Comparison of ENCODE assay signal across 15 cellular contexts in the genomic region with DNA sequence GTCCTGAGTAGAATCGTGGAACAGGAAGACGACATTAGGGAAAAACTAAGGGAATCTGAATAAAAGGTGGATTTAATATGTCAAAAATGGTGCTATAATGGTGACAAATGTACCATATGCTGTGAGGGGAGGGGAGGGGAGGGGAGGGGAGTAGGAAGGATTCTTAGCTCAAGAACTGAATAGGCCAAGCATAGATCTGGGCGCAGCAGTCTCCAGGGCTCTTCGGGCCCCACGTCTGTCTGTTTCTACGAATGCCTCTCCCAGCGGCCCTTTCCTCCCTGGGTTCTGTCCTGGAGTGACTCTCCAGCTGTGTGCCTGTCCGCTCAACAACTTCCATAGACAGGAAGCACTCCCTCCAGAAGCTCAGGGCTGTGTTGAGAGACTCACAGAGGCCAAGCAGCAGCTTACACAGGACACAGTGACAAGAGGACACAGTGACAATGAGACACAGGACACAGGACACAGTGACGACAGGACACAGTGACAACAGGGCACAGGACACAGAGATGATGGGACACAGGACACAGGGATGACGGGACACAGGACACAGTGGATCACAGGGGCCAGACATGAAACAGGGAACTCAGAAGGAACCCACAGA. TPM values are rescaled to one million over a fixed set of nuclear protein-coding genes. Genes with fewer than 3 reads are reported as not detected.
DNase-seq lines count a peak whose midpoint lies in the region; ATAC-seq and TF ChIP-seq lines count a peak whose summit lies in the region.
"Had no signal": no experiment of that assay in that cellular context is flagged by ENCODE, and none has a peak within 500 bp of the region (broad histone marks: within the 10 kb centered on the region; RNA-seq: fewer than 3 reads in every experiment).

No MANE protein-coding gene starts in this region.

- no peak for ATAC-seq in HG03025 (IDR thresholded peaks at IDR 0.05; ENCODE audit: low FRiP score, unreplicated experiment)
- ATAC-seq in SK-N-SH treated with all-trans-retinoic acid at 6 μM for 48 hours = no peak
- ATAC-seq: body of pancreas had no signal

- no peak overlapping the region for H3K4me3 ChIP-seq in rectal smooth muscle tissue (ENCODE audit: low read length)
- H3K4me3 ChIP-seq: body of pancreas had no signal

- peaks cover 35% of the 10 kb centered on the region for H3K4me1 Mint-ChIP-seq in T-helper 1 cell treated with Interleukin-12 subunit alpha and Interleukin-12 subunit beta and Interleukin-4 antibody, amounts not matched to agents 30 μg/mL and 1 μg/mL, for 36 hours (ENCODE audit: low read depth)
- peaks cover 35% of the 10 kb centered on the region for H3K4me1 Mint-ChIP-seq in activated T-helper 2 cell treated with anti-CD3 and anti-CD28 coated beads, Interferon-gamma antibody, Interleukin-2, Interleukin-4, amounts not matched to agents 10 μg/mL and 5 μg/mL and 100 μg/mL, durations not matched to agents 14 hours and 24 hours and 36 hours (ENCODE audit: low read depth)
- H3K4me1 Mint-ChIP-seq in immature natural killer cell = peaks cover 82 to 92% of the 10 kb centered on the region in 2 donors

- no peaks in the 10 kb centered on the region for H3K27me3 Mint-ChIP-seq in T-helper 1 cell treated with Interleukin-12 subunit alpha and Interleukin-12 subunit beta and Interleukin-4 antibody, amounts not matched to agents 30 μg/mL and 1 μg/mL, for 36 hours (ENCODE audit: low read depth)
- H3K27me3 Mint-ChIP-seq in activated T-helper 2 cell treated with anti-CD3 and anti-CD28 coated beads, Interferon-gamma antibody, Interleukin-2, Interleukin-4, amounts not matched to agents 10 μg/mL and 5 μg/mL and 100 μg/mL, durations not matched to agents 14 hours and 24 hours and 36 hours (ENCODE audit: low read depth) = no peaks in the 10 kb centered on the region
- H3K27me3 Mint-ChIP-seq in immature natural killer cell (ENCODE audit: low read depth in 3 of 3) = peaks cover 28 to 44% (median 38%) of the 10 kb centered on the region in 3 donors

- peak overlapping the region; percentile 40 for H3K27ac ChIP-seq in rectal smooth muscle tissue (ENCODE audit: low read depth, low read length)
- H3K27ac ChIP-seq: 22Rv1 had no signal

- DNase-seq in T-helper 1 cell = no peak
- DNase-seq in activated T-helper 2 cell treated with anti-CD3 and anti-CD28 coated beads, Interferon-gamma antibody, Interleukin-2, Interleukin-4, amounts not matched to agents 10 μg/mL and 5 μg/mL and 100 μg/mL, durations not matched to agents 14 hours and 24 hours and 36 hours (ENCODE audit: low spot score) = peak; percentile 7
- no peak for DNase-seq in immature natural killer cell
- no peak for DNase-seq in stimulated activated CD4-positive, alpha-beta T cell treated with anti-CD3 and anti-CD28 coated beads, Interleukin-4, amount 100 ng/mL, for 4 hours
- DNase-seq: activated effector memory CD4-positive, alpha-beta T cell treated with Interleukin-2 at 50 U/mL for 16 hours; NCI-H226; SW 1271 had no signal

- no peak overlapping the region for H3K4me3 Mint-ChIP-seq in T-helper 1 cell treated with Interleukin-12 subunit alpha and Interleukin-12 subunit beta and Interleukin-4 antibody, amounts not matched to agents 30 μg/mL and 1 μg/mL, for 36 hours
- H3K4me3 Mint-ChIP-seq in activated T-helper 2 cell treated with anti-CD3 and anti-CD28 coated beads, Interferon-gamma antibody, Interleukin-2, Interleukin-4, amounts not matched to agents 10 μg/mL and 5 μg/mL and 100 μg/mL, durations not matched to agents 14 hours and 24 hours and 36 hours (ENCODE audit: low read depth) = no peak overlapping the region
- peak overlapping the region in 4 of 5 donors; percentile 16 to 71 (median 42) for H3K4me3 Mint-ChIP-seq in immature natural killer cell
- H3K4me3 Mint-ChIP-seq: neural crest cell had no signal

- H3K27me3 ChIP-seq in rectal smooth muscle tissue (ENCODE audit: control insufficient read depth, insufficient read depth, low read length) = no peaks in the 10 kb centered on the region
- H3K27me3 ChIP-seq: body of pancreas had no signal

- H3K36me3 ChIP-seq in rectal smooth muscle tissue (ENCODE audit: control insufficient read depth, insufficient read depth, low read length) = no peaks in the 10 kb centered on the region

- H3K27ac Mint-ChIP-seq in T-helper 1 cell treated with Interleukin-12 subunit alpha and Interleukin-12 subunit beta and Interleukin-4 antibody, amounts not matched to agents 30 μg/mL and 1 μg/mL, for 36 hours = peak overlapping the region; percentile 49
- no peak overlapping the region for H3K27ac Mint-ChIP-seq in activated T-helper 2 cell treated with anti-CD3 and anti-CD28 coated beads, Interferon-gamma antibody, Interleukin-2, Interleukin-4, amounts not matched to agents 10 μg/mL and 5 μg/mL and 100 μg/mL, durations not matched to agents 14 hours and 24 hours and 36 hours
- H3K27ac Mint-ChIP-seq in immature natural killer cell = peak overlapping the region; percentile 83 to 98 (median 97)

- intact Hi-C loops in activated T-helper 2 cell treated with anti-CD3 and anti-CD28 coated beads, Interferon-gamma antibody, Interleukin-2, Interleukin-4, amounts not matched to agents 10 μg/mL and 5 μg/mL and 100 μg/mL, durations not matched to agents 14 hours and 24 hours and 36 hours (cut with micrococcal nuclease) = no loop called here

- no peaks in the 10 kb centered on the region for H3K36me3 Mint-ChIP-seq in T-helper 1 cell treated with Interleukin-12 subunit alpha and Interleukin-12 subunit beta and Interleukin-4 antibody, amounts not matched to agents 30 μg/mL and 1 μg/mL, for 36 hours (ENCODE audit: low read depth)
- H3K36me3 Mint-ChIP-seq in activated T-helper 2 cell treated with anti-CD3 and anti-CD28 coated beads, Interferon-gamma antibody, Interleukin-2, Interleukin-4, amounts not matched to agents 10 μg/mL and 5 μg/mL and 100 μg/mL, durations not matched to agents 14 hours and 24 hours and 36 hours (ENCODE audit: low read depth) = no peaks in the 10 kb centered on the region
- H3K36me3 Mint-ChIP-seq in immature natural killer cell = peaks cover 0 to 3% (median 3%) of the 10 kb centered on the region in 3 donors

- no peaks in the 10 kb centered on the region for H3K4me1 ChIP-seq in rectal smooth muscle tissue (ENCODE audit: control insufficient read depth, insufficient read depth, low read length)
- H3K4me1 ChIP-seq: body of pancreas, Caco-2 had no signal

- H3K9ac ChIP-seq in rectal smooth muscle tissue (ENCODE audit: low read length) = no peak overlapping the region

- peaks cover 3% of the 10 kb centered on the region for H3K9me3 Mint-ChIP-seq in T-helper 1 cell treated with Interleukin-12 subunit alpha and Interleukin-12 subunit beta and Interleukin-4 antibody, amounts not matched to agents 30 μg/mL and 1 μg/mL, for 36 hours
- H3K9me3 Mint-ChIP-seq in activated T-helper 2 cell treated with anti-CD3 and anti-CD28 coated beads, Interferon-gamma antibody, Interleukin-2, Interleukin-4, amounts not matched to agents 10 μg/mL and 5 μg/mL and 100 μg/mL, durations not matched to agents 14 hours and 24 hours and 36 hours = peaks cover 4% of the 10 kb centered on the region
- H3K9me3 Mint-ChIP-seq in immature natural killer cell = peaks cover 0 to 7% (median 4%) of the 10 kb centered on the region in 6 donors

TF ChIP-seq in SK-N-SH treated with all-trans-retinoic acid at 6 μM for 48 hours, 23 proteins besides CTCF, POLR2A, EP300 and RAD21 (continues in another document):
- no peak for TF ChIP-seq SNAI2 (CRISPR knock-in tag; IDR thresholded peaks at IDR 0.05)
- TF ChIP-seq ZC3H10 (CRISPR knock-in tag; IDR thresholded peaks at IDR 0.05) = no peak
- TF ChIP-seq, protein P1, sequence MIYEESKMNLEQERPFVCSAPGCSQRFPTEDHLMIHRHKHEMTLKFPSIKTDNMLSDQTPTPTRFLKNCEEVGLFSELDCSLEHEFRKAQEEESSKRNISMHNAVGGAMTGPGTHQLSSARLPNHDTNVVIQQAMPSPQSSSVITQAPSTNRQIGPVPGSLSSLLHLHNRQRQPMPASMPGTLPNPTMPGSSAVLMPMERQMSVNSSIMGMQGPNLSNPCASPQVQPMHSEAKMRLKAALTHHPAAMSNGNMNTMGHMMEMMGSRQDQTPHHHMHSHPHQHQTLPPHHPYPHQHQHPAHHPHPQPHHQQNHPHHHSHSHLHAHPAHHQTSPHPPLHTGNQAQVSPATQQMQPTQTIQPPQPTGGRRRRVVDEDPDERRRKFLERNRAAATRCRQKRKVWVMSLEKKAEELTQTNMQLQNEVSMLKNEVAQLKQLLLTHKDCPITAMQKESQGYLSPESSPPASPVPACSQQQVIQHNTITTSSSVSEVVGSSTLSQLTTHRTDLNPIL (CRISPR knock-in tag; IDR thresholded peaks at IDR 0.05; ENCODE audit: low read depth) = no peak
- no peak for TF ChIP-seq GLIS3 (CRISPR knock-in tag; IDR thresholded peaks at IDR 0.05)
- no peak for TF ChIP-seq CSDC2 (CRISPR knock-in tag; IDR thresholded peaks at IDR 0.05)
- no peak for TF ChIP-seq ZNF70 (CRISPR knock-in tag; IDR thresholded peaks at IDR 0.05)
- TF ChIP-seq, protein P2, sequence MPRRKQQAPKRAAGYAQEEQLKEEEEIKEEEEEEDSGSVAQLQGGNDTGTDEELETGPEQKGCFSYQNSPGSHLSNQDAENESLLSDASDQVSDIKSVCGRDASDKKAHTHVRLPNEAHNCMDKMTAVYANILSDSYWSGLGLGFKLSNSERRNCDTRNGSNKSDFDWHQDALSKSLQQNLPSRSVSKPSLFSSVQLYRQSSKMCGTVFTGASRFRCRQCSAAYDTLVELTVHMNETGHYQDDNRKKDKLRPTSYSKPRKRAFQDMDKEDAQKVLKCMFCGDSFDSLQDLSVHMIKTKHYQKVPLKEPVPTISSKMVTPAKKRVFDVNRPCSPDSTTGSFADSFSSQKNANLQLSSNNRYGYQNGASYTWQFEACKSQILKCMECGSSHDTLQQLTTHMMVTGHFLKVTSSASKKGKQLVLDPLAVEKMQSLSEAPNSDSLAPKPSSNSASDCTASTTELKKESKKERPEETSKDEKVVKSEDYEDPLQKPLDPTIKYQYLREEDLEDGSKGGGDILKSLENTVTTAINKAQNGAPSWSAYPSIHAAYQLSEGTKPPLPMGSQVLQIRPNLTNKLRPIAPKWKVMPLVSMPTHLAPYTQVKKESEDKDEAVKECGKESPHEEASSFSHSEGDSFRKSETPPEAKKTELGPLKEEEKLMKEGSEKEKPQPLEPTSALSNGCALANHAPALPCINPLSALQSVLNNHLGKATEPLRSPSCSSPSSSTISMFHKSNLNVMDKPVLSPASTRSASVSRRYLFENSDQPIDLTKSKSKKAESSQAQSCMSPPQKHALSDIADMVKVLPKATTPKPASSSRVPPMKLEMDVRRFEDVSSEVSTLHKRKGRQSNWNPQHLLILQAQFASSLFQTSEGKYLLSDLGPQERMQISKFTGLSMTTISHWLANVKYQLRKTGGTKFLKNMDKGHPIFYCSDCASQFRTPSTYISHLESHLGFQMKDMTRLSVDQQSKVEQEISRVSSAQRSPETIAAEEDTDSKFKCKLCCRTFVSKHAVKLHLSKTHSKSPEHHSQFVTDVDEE (CRISPR knock-in tag; IDR thresholded peaks at IDR 0.05) = no peak

RNA-seq across cellular contexts. Expression of a gene that starts 42.4 kb away (rescaled TPM):
- total RNA-seq in activated T-helper 2 cell treated with anti-CD3 and anti-CD28 coated beads, Interferon-gamma antibody, Interleukin-2, Interleukin-4, amounts not matched to agents 10 μg/mL and 5 μg/mL and 100 μg/mL, durations not matched to agents 14 hours and 24 hours and 36 hours = 170 and 174 TPM in 2 replicates
- polyA plus RNA-seq in immature natural killer cell = 100 to 1,000 TPM; 214 to 250 (median 236) TPM

Comparison
In these comparisons a context has a peak if more than half of its experiments do, and no peak if none do; other contexts are left out.
1. H3K4me3 Mint-ChIP-seq: peak in immature natural killer cell (4 of 5); none in T-helper 1 cell treated with Interleukin-12 subunit alpha and Interleukin-12 subunit beta and Interleukin-4 antibody, amounts not matched to agents 30 μg/mL and 1 μg/mL, for 36 hours (single experiment) and activated T-helper 2 cell treated with anti-CD3 and anti-CD28 coated beads, Interferon-gamma antibody, Interleukin-2, Interleukin-4, amounts not matched to agents 10 μg/mL and 5 μg/mL and 100 μg/mL, durations not matched to agents 14 hours and 24 hours and 36 hours (single experiment).